ENCODE assay signal across 18 cellular contexts in the genomic region with DNA sequence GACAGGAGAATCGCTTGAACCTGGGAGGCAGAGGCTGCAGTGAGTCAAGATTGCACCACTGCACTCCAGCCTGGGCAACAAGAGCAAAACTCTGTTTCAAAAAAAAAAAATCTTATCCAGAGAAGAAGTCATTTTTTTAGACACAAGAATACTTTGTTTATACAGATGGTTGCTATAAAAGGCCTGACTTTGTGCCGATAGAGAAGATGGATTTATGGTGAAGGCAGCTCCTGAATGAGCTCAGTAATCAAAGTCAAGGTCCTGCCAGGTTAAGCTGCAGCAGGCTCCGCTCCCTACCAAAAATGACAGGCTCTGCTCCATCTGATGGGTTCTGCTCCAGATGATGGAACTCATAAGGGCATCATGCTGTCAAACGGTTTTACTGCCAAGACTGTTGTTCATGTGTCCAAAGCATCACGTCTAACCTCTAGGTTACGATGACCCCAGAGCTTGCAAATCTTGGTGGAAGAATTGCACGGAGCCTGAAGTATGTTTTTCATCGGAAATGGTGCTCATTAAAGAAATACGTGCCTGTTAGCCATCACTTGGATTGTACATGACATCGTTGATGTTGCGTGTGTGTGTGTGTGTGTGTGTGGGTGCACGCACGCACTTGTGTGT. TPM values are rescaled to one million over a fixed set of nuclear protein-coding genes. Genes with fewer than 3 reads are reported as not detected.
A peak's percentile ranks its signal among the peaks of the same experiment; 100 is the strongest.
DNase-seq lines count a peak whose midpoint lies in the region; TF ChIP-seq lines count a peak whose summit lies in the region.
"Had no signal": no experiment of that assay in that cellular context is flagged by ENCODE, and none has a peak within 500 bp of the region (broad histone marks: within the 10 kb centered on the region; RNA-seq: fewer than 3 reads in every experiment).

No MANE protein-coding gene starts in this region.

- no peak overlapping the region for H3K27ac Mint-ChIP-seq in CD14-positive monocyte
- H3K27ac Mint-ChIP-seq in activated naive CD4-positive, alpha-beta T cell treated with anti-CD3 and anti-CD28 coated beads for 36 hours: no peak overlapping the region
- H3K27ac Mint-ChIP-seq: activated CD4-positive, alpha-beta T cell treated with anti-CD3 and anti-CD28 coated beads, Interleukin-2, amount 10 ng/mL, durations not matched to agents 7 days and 5 days; neural progenitor cell had no signal

- CTCF ChIA-PET in activated naive CD4-positive, alpha-beta T cell treated with anti-CD3 and anti-CD28 coated beads for 36 hours (lab: Charles Lee): interaction anchor here (0.7 kb wide), 4 partner anchors 15 to 1088 kb away, joined by 3 to 6 read pairs (median 3); no protein-coding TSS in a partner anchor

- H3K27ac ChIP-seq in right atrium auricular region (peak overlapping the region; percentile 65 to 84), tibial artery (peak overlapping the region; percentile 99 to 100)
- H3K27ac ChIP-seq: neural progenitor cell had no signal

- H3K27me3 ChIP-seq in right atrium auricular region (no peaks in the 10 kb centered on the region), tibial artery (no peaks in the 10 kb centered on the region)
- H3K27me3 ChIP-seq: adrenal gland, neural progenitor cell had no signal

- peaks cover 42% of the 10 kb centered on the region for H3K4me1 Mint-ChIP-seq in CD14-positive monocyte
- H3K4me1 Mint-ChIP-seq in activated naive CD4-positive, alpha-beta T cell treated with anti-CD3 and anti-CD28 coated beads for 36 hours (ENCODE audit: low read depth): peaks cover 9% of the 10 kb centered on the region

- H3K4me3 ChIP-seq in HFF-Myc (replicated peaks; ENCODE audit: low read depth, low read length): no peak overlapping the region
- no peak overlapping the region for H3K4me3 ChIP-seq in cardiac fibroblast (replicated peaks in 1 of 2; ENCODE audit: low read depth in 2 of 2, low read length in 2 of 2)
- no peak overlapping the region for H3K4me3 ChIP-seq in right atrium auricular region
- H3K4me3 ChIP-seq in tibial artery: no peak overlapping the region
- H3K4me3 ChIP-seq: adrenal gland, neural progenitor cell had no signal

- intact Hi-C loops in tibial artery (cut with DNase I; ENCODE audit: low total_unique reads) (no loop called here), CD14-positive monocyte (cut with micrococcal nuclease) (no loop called here)
- intact Hi-C loops in activated naive CD4-positive, alpha-beta T cell treated with anti-CD3 and anti-CD28 coated beads for 36 hours (cut with micrococcal nuclease): no loop called here

- H3K36me3 ChIP-seq in right atrium auricular region (no peaks in the 10 kb centered on the region), tibial artery (no peaks in the 10 kb centered on the region)
- H3K36me3 ChIP-seq: adrenal gland, neural progenitor cell had no signal

- H3K36me3 Mint-ChIP-seq in CD14-positive monocyte: peaks cover 5 to 10% of the 10 kb centered on the region in 2 donors
- no peaks in the 10 kb centered on the region for H3K36me3 Mint-ChIP-seq in activated naive CD4-positive, alpha-beta T cell treated with anti-CD3 and anti-CD28 coated beads for 36 hours (ENCODE audit: low read depth)
- H3K36me3 Mint-ChIP-seq: neural progenitor cell had no signal

- H3K4me3 Mint-ChIP-seq in CD14-positive monocyte: no peak overlapping the region
- no peak overlapping the region for H3K4me3 Mint-ChIP-seq in activated naive CD4-positive, alpha-beta T cell treated with anti-CD3 and anti-CD28 coated beads for 36 hours
- H3K4me3 Mint-ChIP-seq: activated CD4-positive, alpha-beta T cell treated with anti-CD3 and anti-CD28 coated beads, Interleukin-2, amount 10 ng/mL, durations not matched to agents 7 days and 5 days; neural progenitor cell had no signal

- H3K4me1 ChIP-seq in right atrium auricular region: peaks cover 0 to 47% of the 10 kb centered on the region in 2 donors
- peaks cover 0 to 87% (median 60%) of the 10 kb centered on the region in 4 donors for H3K4me1 ChIP-seq in tibial artery
- H3K4me1 ChIP-seq: neural progenitor cell had no signal

- H3K27me3 Mint-ChIP-seq in CD14-positive monocyte (ENCODE audit: low read depth in 3 of 3): peaks cover 4 to 8% (median 5%) of the 10 kb centered on the region in 3 donors
- peaks cover 4% of the 10 kb centered on the region for H3K27me3 Mint-ChIP-seq in activated naive CD4-positive, alpha-beta T cell treated with anti-CD3 and anti-CD28 coated beads for 36 hours (ENCODE audit: low read depth)

- DNase-seq in HFF-Myc (ENCODE audit: extremely low read depth, low read depth) (peak; percentile 91), cardiac fibroblast (ENCODE audit: low read depth in 2 of 2) (peak; percentile 37 to 47), right atrium auricular region (ENCODE audit: low spot score) (no peak), tibial artery (no peak), CD14-positive monocyte (ENCODE audit: low spot score) (no peak), CD1c-positive myeloid dendritic cell (ENCODE audit: extremely low spot score) (no peak)
- DNase-seq in activated naive CD4-positive, alpha-beta T cell treated with anti-CD3 and anti-CD28 coated beads for 36 hours: no peak
- DNase-seq: activated CD4-positive, alpha-beta T cell treated with anti-CD3 and anti-CD28 coated beads, Interleukin-2, amount 10 ng/mL, durations not matched to agents 7 days and 5 days; activated T-cell treated with anti-CD3 and anti-CD28 coated beads, Interleukin-2, amount 50 U/mL, for 1 hour; adrenal gland; dermis blood vessel endothelial cell; GDM1; mammary epithelial cell; NCI-H1417 treated with DMSO at 0.1 percent for 48 hours; NCI-H2227 treated with DMSO at 0.1 percent for 48 hours; stimulated activated naive CD4-positive, alpha-beta T cell; T-helper 9 cell had no signal

- H3K9me3 ChIP-seq in right atrium auricular region (peaks cover 0 to 8% of the 10 kb centered on the region in 2 donors), tibial artery (no peaks in the 10 kb centered on the region)
- H3K9me3 ChIP-seq: adrenal gland had no signal

- H3K9me3 Mint-ChIP-seq in CD14-positive monocyte: peaks cover 9 to 19% (median 16%) of the 10 kb centered on the region in 7 donors
- peaks cover 5% of the 10 kb centered on the region for H3K9me3 Mint-ChIP-seq in activated naive CD4-positive, alpha-beta T cell treated with anti-CD3 and anti-CD28 coated beads for 36 hours

- TF ChIP-seq CTCF in HFF-Myc (IDR thresholded peaks at IDR 0.05; ENCODE audit: low read depth, low read length, missing control alignments) (no peak), cardiac fibroblast (IDR thresholded peaks at IDR 0.05; ENCODE audit: low read depth, low read length) (no peak), right atrium auricular region (IDR thresholded peaks at IDR 0.05) (no peak), tibial artery (IDR thresholded peaks at IDR 0.05) (no peak), CD14-positive monocyte (IDR thresholded peaks at IDR 0.05) (no peak)

RNA-seq across cellular contexts. Expression of a gene that starts 19.1 kb away (rescaled TPM):
- total RNA-seq in right atrium auricular region: 100 to 1,000 TPM in 1 of 2 donors, 10 to 100 TPM in 1; 59.8 to 169 TPM
- polyA plus RNA-seq in CD14-positive monocyte: not detected
- not detected for total RNA-seq in activated naive CD4-positive, alpha-beta T cell treated with anti-CD3 and anti-CD28 coated beads for 36 hours
- polyA plus RNA-seq: mammary epithelial cell had no signal

Comparison
In these comparisons a context has a peak if more than half of its experiments do, and no peak if none do; other contexts are left out.
1. DNase-seq: peak in HFF-Myc (single experiment) and cardiac fibroblast (2 of 2); none in right atrium auricular region (single experiment), tibial artery (0 of 2), CD14-positive monocyte (single experiment), activated naive CD4-positive, alpha-beta T cell treated with anti-CD3 and anti-CD28 coated beads for 36 hours (single experiment) and CD1c-positive myeloid dendritic cell (single experiment).
2. RNA of a gene that starts 19.1 kb away (total RNA-seq): 59.8 to 169 TPM in right atrium auricular region; not detected in activated naive CD4-positive, alpha-beta T cell treated with anti-CD3 and anti-CD28 coated beads for 36 hours; every median in the first group is over 10 times any median in the second.